16 cellular contexts compared by ENCODE assay signal in genomic region chr21:37683396-37684114, GRCh38.
DNase-seq lines count a peak whose midpoint lies in the region; ATAC-seq and TF ChIP-seq lines count a peak whose summit lies in the region.
"Had no signal": no experiment of that assay in that cellular context is flagged by ENCODE, and none has a peak within 500 bp of the region (broad histone marks: within the 10 kb centered on the region; RNA-seq: fewer than 3 reads in every experiment).

No MANE protein-coding gene starts in this region.

- peak overlapping the region; percentile 53 for H2AFZ ChIP-seq in GM23338

- H3K27me3 Mint-ChIP-seq in GM23338 (ENCODE audit: insufficient read depth, low read depth, poor library complexity) (peaks cover 6% of the 10 kb centered on the region), endodermal cell (ENCODE audit: insufficient read depth) (no peaks in the 10 kb centered on the region)
- peaks cover 16 to 23% of the 10 kb centered on the region in 2 donors for H3K27me3 Mint-ChIP-seq in natural killer cell treated with Interleukin-12 subunit alpha and Interleukin-12 subunit beta and Interleukin-15 and Interleukin-18, amount 100 ng/mL, for 72 hours

- no peak overlapping the region for H3K4ac ChIP-seq in mesendoderm (ENCODE audit: low read depth, low read length)

- no peaks in the 10 kb centered on the region for H3F3A ChIP-seq in GM23338 (replicated peaks; ENCODE audit: low read depth)

- H3K18ac ChIP-seq in mesendoderm (ENCODE audit: low read length) = no peak overlapping the region

- H2BK5ac ChIP-seq in mesendoderm (ENCODE audit: low read length) = no peak overlapping the region

- no peaks in the 10 kb centered on the region for H4K20me1 ChIP-seq in GM23338 (replicated peaks; ENCODE audit: insufficient read depth)

- no peak overlapping the region for H2BK15ac ChIP-seq in mesendoderm (replicated peaks; ENCODE audit: low read depth)

- H3K9me3 Mint-ChIP-seq in GM23338 (peaks cover 14% of the 10 kb centered on the region), endodermal cell (peaks cover 11% of the 10 kb centered on the region)
- H3K9me3 Mint-ChIP-seq in natural killer cell treated with Interleukin-12 subunit alpha and Interleukin-12 subunit beta and Interleukin-15 and Interleukin-18, amount 100 ng/mL, for 72 hours = no peaks in the 10 kb centered on the region

- no peak overlapping the region for H3K4me3 ChIP-seq in GM23338
- H3K4me3 ChIP-seq in endodermal cell (ENCODE audit: low read length) = no peak overlapping the region
- no peak overlapping the region for H3K4me3 ChIP-seq in mesendoderm (ENCODE audit: low read length)

- no peak overlapping the region for H3K4me3 Mint-ChIP-seq in GM23338
- no peak overlapping the region for H3K4me3 Mint-ChIP-seq in endodermal cell
- H3K4me3 Mint-ChIP-seq in natural killer cell treated with Interleukin-12 subunit alpha and Interleukin-12 subunit beta and Interleukin-15 and Interleukin-18, amount 100 ng/mL, for 72 hours = no peak overlapping the region

- H3K36me3 Mint-ChIP-seq in GM23338 (ENCODE audit: low read depth) (peaks cover 13% of the 10 kb centered on the region), endodermal cell (ENCODE audit: low read depth) (peaks cover 3% of the 10 kb centered on the region)
- H3K36me3 Mint-ChIP-seq in natural killer cell treated with Interleukin-12 subunit alpha and Interleukin-12 subunit beta and Interleukin-15 and Interleukin-18, amount 100 ng/mL, for 72 hours = no peaks in the 10 kb centered on the region

- H3K9ac ChIP-seq in endodermal cell (ENCODE audit: extremely low read depth, low read length, poor library complexity, severe bottlenecking) = no peak overlapping the region
- H3K9ac ChIP-seq in mesendoderm (ENCODE audit: low read length) = no peak overlapping the region

- no peaks in the 10 kb centered on the region; the same call in 1 of the 2 replicates for H3K9me2 ChIP-seq in GM23338 (ENCODE audit: insufficient read depth)

- H3K27ac ChIP-seq in GM23338 (ENCODE audit: low read depth) (peak overlapping the region; percentile 62), endodermal cell (ENCODE audit: low read depth, low read length) (no peak overlapping the region), mesendoderm (ENCODE audit: low read depth, low read length) (peak overlapping the region; percentile 29)

- no peaks in the 10 kb centered on the region for H3K79me1 ChIP-seq in mesendoderm (ENCODE audit: low read length)

- peaks cover 8% of the 10 kb centered on the region for H3K4me1 ChIP-seq in GM23338 (ENCODE audit: insufficient read depth)
- no peaks in the 10 kb centered on the region for H3K4me1 ChIP-seq in endodermal cell (ENCODE audit: control insufficient read depth, insufficient read depth, low read length)
- H3K4me1 ChIP-seq in mesendoderm (ENCODE audit: control insufficient read depth, low read depth, low read length) = no peaks in the 10 kb centered on the region

- peak overlapping the region; percentile 45 for H3K27ac Mint-ChIP-seq in GM23338
- peak overlapping the region; percentile 27 for H3K27ac Mint-ChIP-seq in endodermal cell
- H3K27ac Mint-ChIP-seq in natural killer cell treated with Interleukin-12 subunit alpha and Interleukin-12 subunit beta and Interleukin-15 and Interleukin-18, amount 100 ng/mL, for 72 hours = no peak overlapping the region

- H3K9me3 ChIP-seq in endodermal cell (ENCODE audit: control insufficient read depth, low read length) = peaks cover 14% of the 10 kb centered on the region

- H3K36me3 ChIP-seq in GM23338 (ENCODE audit: insufficient read depth) = no peaks in the 10 kb centered on the region
- no peaks in the 10 kb centered on the region for H3K36me3 ChIP-seq in endodermal cell (ENCODE audit: control insufficient read depth, insufficient read depth, low read length)
- no peaks in the 10 kb centered on the region for H3K36me3 ChIP-seq in mesendoderm (ENCODE audit: control insufficient read depth, insufficient read depth, low read length)

- H3K4me1 Mint-ChIP-seq in GM23338 = peaks cover 23% of the 10 kb centered on the region
- H3K4me1 Mint-ChIP-seq in endodermal cell = peaks cover 13% of the 10 kb centered on the region
- H3K4me1 Mint-ChIP-seq in natural killer cell treated with Interleukin-12 subunit alpha and Interleukin-12 subunit beta and Interleukin-15 and Interleukin-18, amount 100 ng/mL, for 72 hours (ENCODE audit: low read depth in 2 of 2) = no peaks in the 10 kb centered on the region

- H4K5ac ChIP-seq in mesendoderm (ENCODE audit: low read length) = no peak overlapping the region

- no peak overlapping the region for H3K23ac ChIP-seq in mesendoderm (ENCODE audit: low read length)

- no peaks in the 10 kb centered on the region for H3K27me3 ChIP-seq in GM23338 (ENCODE audit: insufficient read depth)
- H3K27me3 ChIP-seq in endodermal cell (ENCODE audit: control insufficient read depth, insufficient read depth, low read length, poor library complexity, severe bottlenecking) = no peaks in the 10 kb centered on the region
- H3K27me3 ChIP-seq in mesendoderm (ENCODE audit: insufficient read depth, low read length, poor library complexity) = no peaks in the 10 kb centered on the region

- ATAC-seq in GM23338 = peak; percentile 79
- ATAC-seq in SK-N-SH treated with all-trans-retinoic acid at 6 μM for 48 hours = no peak
- ATAC-seq in HG03108 (IDR thresholded peaks at IDR 0.05; ENCODE audit: unreplicated experiment) = no peak
- ATAC-seq in natural killer cell treated with Interleukin-12 subunit alpha and Interleukin-12 subunit beta and Interleukin-15 and Interleukin-18, amount 100 ng/mL, for 72 hours = no peak

- H3K4me2 ChIP-seq in GM23338 (peak overlapping the region; percentile 51; the same call in 1 of the 2 replicates), mesendoderm (ENCODE audit: low read length) (no peak overlapping the region)

- DNase-seq in GM23338 (ENCODE audit: low spot score) (peak; percentile 57), NCI-H526 treated with DMSO at 0.1 percent for 48 hours (lab: John Stamatoyannopoulos, UW) (peak; percentile 84), endodermal cell (no peak), mesendoderm (no peak), dermis blood vessel endothelial cell (no peak)
- DNase-seq in natural killer cell treated with Interleukin-12 subunit alpha and Interleukin-12 subunit beta and Interleukin-15 and Interleukin-18, amount 100 ng/mL, for 72 hours (ENCODE audit: low spot score) = no peak
- DNase-seq: COR-L47, EL, HCEC 1CT, NCI-H1092, NCI-H146, NCI-H2081 treated with DMSO at 0.1 percent for 48 hours, NCI-H524 treated with DMSO at 0.1 percent for 48 hours, SHP77 treated with DMSO at 0.1 percent for 48 hours had no signal

- no peak overlapping the region for H4K8ac ChIP-seq in mesendoderm (ENCODE audit: low read depth, low read length)

- no peak overlapping the region for H3K56ac ChIP-seq in mesendoderm (ENCODE audit: low read length)

- H2BK120ac ChIP-seq in mesendoderm (ENCODE audit: low read depth, low read length) = no peak overlapping the region

- TF ChIP-seq CTCF in GM23338 (conservative IDR thresholded peaks at IDR 0.05; ENCODE audit: low read depth in 2 of 2) = no peak
- TF ChIP-seq CTCF in endodermal cell (conservative IDR thresholded peaks at IDR 0.05) = no peak

- H2AK5ac ChIP-seq in mesendoderm (ENCODE audit: low read length) = no peak overlapping the region

- no peaks in the 10 kb centered on the region for H3K79me2 ChIP-seq in GM23338 (replicated peaks; ENCODE audit: insufficient read depth)
- no peaks in the 10 kb centered on the region for H3K79me2 ChIP-seq in mesendoderm (ENCODE audit: control insufficient read depth, insufficient read depth, low read length)

- 60 to 62% methylated on average over 4 to 8 of the region's 8 CpGs for WGBS in endodermal cell (ENCODE audit: insufficient coverage in 1 of 2, insufficient read length in 1 of 2), 2 experiments
- no CpG with 5 or more reads among the region's 8 CpGs for WGBS in mesendoderm (ENCODE audit: extremely low coverage, insufficient coverage, low lambda C conversion rate)

TF ChIP-seq in GM23338, 12 proteins besides CTCF, POLR2A, EP300 and RAD21 (continues in another document):
- TF ChIP-seq EZH2 (IDR thresholded peaks at IDR 0.05; ENCODE audit: low read depth, unreplicated experiment) = no peak
- TF ChIP-seq POLR2AphosphoS5 (IDR thresholded peaks at IDR 0.05; ENCODE audit: low read depth) = no peak

TF ChIP-seq in SK-N-SH treated with all-trans-retinoic acid at 6 μM for 48 hours, 23 proteins besides CTCF, POLR2A, EP300 and RAD21:
- TF ChIP-seq PPARA (CRISPR knock-in tag; IDR thresholded peaks at IDR 0.05; ENCODE audit: borderline replicate concordance) (no peak), PATZ1 (CRISPR knock-in tag; IDR thresholded peaks at IDR 0.05; ENCODE audit: borderline replicate concordance) (no peak)

Comparison
In these comparisons a context has a peak if more than half of its experiments do, and no peak if none do; other contexts are left out.
1. DNase-seq: peak in GM23338 (single experiment) and NCI-H526 treated with DMSO at 0.1 percent for 48 hours (single experiment); none in endodermal cell (single experiment), mesendoderm (single experiment), dermis blood vessel endothelial cell (single experiment) and natural killer cell treated with Interleukin-12 subunit alpha and Interleukin-12 subunit beta and Interleukin-15 and Interleukin-18, amount 100 ng/mL, for 72 hours (single experiment).
2. H3K27ac Mint-ChIP-seq: peak in GM23338 (single experiment) and endodermal cell (single experiment); none in natural killer cell treated with Interleukin-12 subunit alpha and Interleukin-12 subunit beta and Interleukin-15 and Interleukin-18, amount 100 ng/mL, for 72 hours (0 of 2).